In genomic region chr1:20336105-20336605, GRCh38 we compare ENCODE assay signal across 1 cellular context.
TF ChIP-seq lines count a peak whose summit lies in the region.

No MANE protein-coding gene starts in this region.

TF ChIP-seq in GM23338, 12 proteins besides CTCF, POLR2A, EP300 and RAD21 (continued from another document):
- TF ChIP-seq ZNF462 (CRISPR knock-in tag; IDR thresholded peaks at IDR 0.05): no peak
- TF ChIP-seq ZNF331 (CRISPR knock-in tag; IDR thresholded peaks at IDR 0.05; ENCODE audit: low read depth): no peak
- no peak for TF ChIP-seq EZH2 (IDR thresholded peaks at IDR 0.05; ENCODE audit: low read depth, unreplicated experiment)
- no peak for TF ChIP-seq EZH2phosphoT487 (IDR thresholded peaks at IDR 0.05; ENCODE audit: unreplicated experiment)
- TF ChIP-seq JUNB (IDR thresholded peaks at IDR 0.05; ENCODE audit: unreplicated experiment): no peak
- TF ChIP-seq, protein P1, sequence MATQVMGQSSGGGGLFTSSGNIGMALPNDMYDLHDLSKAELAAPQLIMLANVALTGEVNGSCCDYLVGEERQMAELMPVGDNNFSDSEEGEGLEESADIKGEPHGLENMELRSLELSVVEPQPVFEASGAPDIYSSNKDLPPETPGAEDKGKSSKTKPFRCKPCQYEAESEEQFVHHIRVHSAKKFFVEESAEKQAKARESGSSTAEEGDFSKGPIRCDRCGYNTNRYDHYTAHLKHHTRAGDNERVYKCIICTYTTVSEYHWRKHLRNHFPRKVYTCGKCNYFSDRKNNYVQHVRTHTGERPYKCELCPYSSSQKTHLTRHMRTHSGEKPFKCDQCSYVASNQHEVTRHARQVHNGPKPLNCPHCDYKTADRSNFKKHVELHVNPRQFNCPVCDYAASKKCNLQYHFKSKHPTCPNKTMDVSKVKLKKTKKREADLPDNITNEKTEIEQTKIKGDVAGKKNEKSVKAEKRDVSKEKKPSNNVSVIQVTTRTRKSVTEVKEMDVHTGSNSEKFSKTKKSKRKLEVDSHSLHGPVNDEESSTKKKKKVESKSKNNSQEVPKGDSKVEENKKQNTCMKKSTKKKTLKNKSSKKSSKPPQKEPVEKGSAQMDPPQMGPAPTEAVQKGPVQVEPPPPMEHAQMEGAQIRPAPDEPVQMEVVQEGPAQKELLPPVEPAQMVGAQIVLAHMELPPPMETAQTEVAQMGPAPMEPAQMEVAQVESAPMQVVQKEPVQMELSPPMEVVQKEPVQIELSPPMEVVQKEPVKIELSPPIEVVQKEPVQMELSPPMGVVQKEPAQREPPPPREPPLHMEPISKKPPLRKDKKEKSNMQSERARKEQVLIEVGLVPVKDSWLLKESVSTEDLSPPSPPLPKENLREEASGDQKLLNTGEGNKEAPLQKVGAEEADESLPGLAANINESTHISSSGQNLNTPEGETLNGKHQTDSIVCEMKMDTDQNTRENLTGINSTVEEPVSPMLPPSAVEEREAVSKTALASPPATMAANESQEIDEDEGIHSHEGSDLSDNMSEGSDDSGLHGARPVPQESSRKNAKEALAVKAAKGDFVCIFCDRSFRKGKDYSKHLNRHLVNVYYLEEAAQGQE (IDR thresholded peaks at IDR 0.05; ENCODE audit: unreplicated experiment): no peak
- no peak for TF ChIP-seq POLR2AphosphoS5 (IDR thresholded peaks at IDR 0.05; ENCODE audit: low read depth)
- TF ChIP-seq STAT1 (IDR thresholded peaks at IDR 0.05; ENCODE audit: unreplicated experiment): no peak
